ENCODE assay signal across 1 cellular context in genomic region chr5:79107020-79107796, GRCh38.
A peak's percentile ranks its signal among the peaks of the same experiment; 100 is the strongest.
TF ChIP-seq lines count a peak whose summit lies in the region.

No MANE protein-coding gene starts in this region.

TF ChIP-seq in K562, 482 proteins besides CTCF, POLR2A, EP300 and RAD21 (continued from another document):
- TF ChIP-seq JUN (IDR thresholded peaks at IDR 0.05; ENCODE audit: borderline replicate concordance, low read depth, low read length): no peak
- no peak for TF ChIP-seq JUN (CRISPR knock-in tag; IDR thresholded peaks at IDR 0.05; ENCODE audit: borderline replicate concordance)
- no peak for TF ChIP-seq NBN (IDR thresholded peaks at IDR 0.05; ENCODE audit: low read depth)
- TF ChIP-seq ZHX1 (conservative IDR thresholded peaks at IDR 0.05; ENCODE audit: low read length): no peak
- TF ChIP-seq, protein P1, sequence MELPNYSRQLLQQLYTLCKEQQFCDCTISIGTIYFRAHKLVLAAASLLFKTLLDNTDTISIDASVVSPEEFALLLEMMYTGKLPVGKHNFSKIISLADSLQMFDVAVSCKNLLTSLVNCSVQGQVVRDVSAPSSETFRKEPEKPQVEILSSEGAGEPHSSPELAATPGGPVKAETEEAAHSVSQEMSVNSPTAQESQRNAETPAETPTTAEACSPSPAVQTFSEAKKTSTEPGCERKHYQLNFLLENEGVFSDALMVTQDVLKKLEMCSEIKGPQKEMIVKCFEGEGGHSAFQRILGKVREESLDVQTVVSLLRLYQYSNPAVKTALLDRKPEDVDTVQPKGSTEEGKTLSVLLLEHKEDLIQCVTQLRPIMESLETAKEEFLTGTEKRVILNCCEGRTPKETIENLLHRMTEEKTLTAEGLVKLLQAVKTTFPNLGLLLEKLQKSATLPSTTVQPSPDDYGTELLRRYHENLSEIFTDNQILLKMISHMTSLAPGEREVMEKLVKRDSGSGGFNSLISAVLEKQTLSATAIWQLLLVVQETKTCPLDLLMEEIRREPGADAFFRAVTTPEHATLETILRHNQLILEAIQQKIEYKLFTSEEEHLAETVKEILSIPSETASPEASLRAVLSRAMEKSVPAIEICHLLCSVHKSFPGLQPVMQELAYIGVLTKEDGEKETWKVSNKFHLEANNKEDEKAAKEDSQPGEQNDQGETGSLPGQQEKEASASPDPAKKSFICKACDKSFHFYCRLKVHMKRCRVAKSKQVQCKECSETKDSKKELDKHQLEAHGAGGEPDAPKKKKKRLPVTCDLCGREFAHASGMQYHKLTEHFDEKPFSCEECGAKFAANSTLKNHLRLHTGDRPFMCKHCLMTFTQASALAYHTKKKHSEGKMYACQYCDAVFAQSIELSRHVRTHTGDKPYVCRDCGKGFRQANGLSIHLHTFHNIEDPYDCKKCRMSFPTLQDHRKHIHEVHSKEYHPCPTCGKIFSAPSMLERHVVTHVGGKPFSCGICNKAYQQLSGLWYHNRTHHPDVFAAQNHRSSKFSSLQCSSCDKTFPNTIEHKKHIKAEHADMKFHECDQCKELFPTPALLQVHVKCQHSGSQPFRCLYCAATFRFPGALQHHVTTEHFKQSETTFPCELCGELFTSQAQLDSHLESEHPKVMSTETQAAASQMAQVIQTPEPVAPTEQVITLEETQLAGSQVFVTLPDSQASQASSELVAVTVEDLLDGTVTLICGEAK (IDR thresholded peaks at IDR 0.05): peak; percentile 90
- TF ChIP-seq, protein P1 (CRISPR knock-in tag; IDR thresholded peaks at IDR 0.05): peak; percentile 66
- no peak for TF ChIP-seq KAT2B (IDR thresholded peaks at IDR 0.05; ENCODE audit: low read depth, low read length)
- TF ChIP-seq CC2D1A (IDR thresholded peaks at IDR 0.05): no peak
- TF ChIP-seq SMARCB1 (IDR thresholded peaks at IDR 0.05; ENCODE audit: insufficient read length, low read depth): no peak
- TF ChIP-seq, protein P2, sequence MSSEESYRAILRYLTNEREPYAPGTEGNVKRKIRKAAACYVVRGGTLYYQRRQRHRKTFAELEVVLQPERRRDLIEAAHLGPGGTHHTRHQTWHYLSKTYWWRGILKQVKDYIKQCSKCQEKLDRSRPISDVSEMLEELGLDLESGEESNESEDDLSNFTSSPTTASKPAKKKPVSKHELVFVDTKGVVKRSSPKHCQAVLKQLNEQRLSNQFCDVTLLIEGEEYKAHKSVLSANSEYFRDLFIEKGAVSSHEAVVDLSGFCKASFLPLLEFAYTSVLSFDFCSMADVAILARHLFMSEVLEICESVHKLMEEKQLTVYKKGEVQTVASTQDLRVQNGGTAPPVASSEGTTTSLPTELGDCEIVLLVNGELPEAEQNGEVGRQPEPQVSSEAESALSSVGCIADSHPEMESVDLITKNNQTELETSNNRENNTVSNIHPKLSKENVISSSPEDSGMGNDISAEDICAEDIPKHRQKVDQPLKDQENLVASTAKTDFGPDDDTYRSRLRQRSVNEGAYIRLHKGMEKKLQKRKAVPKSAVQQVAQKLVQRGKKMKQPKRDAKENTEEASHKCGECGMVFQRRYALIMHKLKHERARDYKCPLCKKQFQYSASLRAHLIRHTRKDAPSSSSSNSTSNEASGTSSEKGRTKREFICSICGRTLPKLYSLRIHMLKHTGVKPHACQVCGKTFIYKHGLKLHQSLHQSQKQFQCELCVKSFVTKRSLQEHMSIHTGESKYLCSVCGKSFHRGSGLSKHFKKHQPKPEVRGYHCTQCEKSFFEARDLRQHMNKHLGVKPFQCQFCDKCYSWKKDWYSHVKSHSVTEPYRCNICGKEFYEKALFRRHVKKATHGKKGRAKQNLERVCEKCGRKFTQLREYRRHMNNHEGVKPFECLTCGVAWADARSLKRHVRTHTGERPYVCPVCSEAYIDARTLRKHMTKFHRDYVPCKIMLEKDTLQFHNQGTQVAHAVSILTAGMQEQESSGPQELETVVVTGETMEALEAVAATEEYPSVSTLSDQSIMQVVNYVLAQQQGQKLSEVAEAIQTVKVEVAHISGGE (CRISPR knock-in tag; IDR thresholded peaks at IDR 0.05): no peak
- TF ChIP-seq, protein P3, sequence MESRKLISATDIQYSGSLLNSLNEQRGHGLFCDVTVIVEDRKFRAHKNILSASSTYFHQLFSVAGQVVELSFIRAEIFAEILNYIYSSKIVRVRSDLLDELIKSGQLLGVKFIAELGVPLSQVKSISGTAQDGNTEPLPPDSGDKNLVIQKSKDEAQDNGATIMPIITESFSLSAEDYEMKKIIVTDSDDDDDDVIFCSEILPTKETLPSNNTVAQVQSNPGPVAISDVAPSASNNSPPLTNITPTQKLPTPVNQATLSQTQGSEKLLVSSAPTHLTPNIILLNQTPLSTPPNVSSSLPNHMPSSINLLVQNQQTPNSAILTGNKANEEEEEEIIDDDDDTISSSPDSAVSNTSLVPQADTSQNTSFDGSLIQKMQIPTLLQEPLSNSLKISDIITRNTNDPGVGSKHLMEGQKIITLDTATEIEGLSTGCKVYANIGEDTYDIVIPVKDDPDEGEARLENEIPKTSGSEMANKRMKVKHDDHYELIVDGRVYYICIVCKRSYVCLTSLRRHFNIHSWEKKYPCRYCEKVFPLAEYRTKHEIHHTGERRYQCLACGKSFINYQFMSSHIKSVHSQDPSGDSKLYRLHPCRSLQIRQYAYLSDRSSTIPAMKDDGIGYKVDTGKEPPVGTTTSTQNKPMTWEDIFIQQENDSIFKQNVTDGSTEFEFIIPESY (CRISPR knock-in tag; IDR thresholded peaks at IDR 0.05): no peak
- TF ChIP-seq ZNF384 (IDR thresholded peaks at IDR 0.05; ENCODE audit: low read depth, low read length): peak; percentile 67
- TF ChIP-seq SMARCC2 (IDR thresholded peaks at IDR 0.05; ENCODE audit: low read depth): no peak
- TF ChIP-seq FOXJ2 (tag; IDR thresholded peaks at IDR 0.05): no peak
- peak; percentile 49; the same call in 1 of the 2 replicates for TF ChIP-seq ELF1 (tag; IDR thresholded peaks at IDR 0.05)
- TF ChIP-seq ARID2 (IDR thresholded peaks at IDR 0.05): no peak
- TF ChIP-seq GABPA (tag; conservative IDR thresholded peaks at IDR 0.05; ENCODE audit: low read depth): peak; percentile 27; the same call in 1 of the 2 replicates
- TF ChIP-seq XRCC3 (IDR thresholded peaks at IDR 0.05): no peak
- TF ChIP-seq CREB3L1 (IDR thresholded peaks at IDR 0.05; ENCODE audit: borderline replicate concordance, low read depth): no peak
